1 cellular context compared by ENCODE assay signal in the genomic region with DNA sequence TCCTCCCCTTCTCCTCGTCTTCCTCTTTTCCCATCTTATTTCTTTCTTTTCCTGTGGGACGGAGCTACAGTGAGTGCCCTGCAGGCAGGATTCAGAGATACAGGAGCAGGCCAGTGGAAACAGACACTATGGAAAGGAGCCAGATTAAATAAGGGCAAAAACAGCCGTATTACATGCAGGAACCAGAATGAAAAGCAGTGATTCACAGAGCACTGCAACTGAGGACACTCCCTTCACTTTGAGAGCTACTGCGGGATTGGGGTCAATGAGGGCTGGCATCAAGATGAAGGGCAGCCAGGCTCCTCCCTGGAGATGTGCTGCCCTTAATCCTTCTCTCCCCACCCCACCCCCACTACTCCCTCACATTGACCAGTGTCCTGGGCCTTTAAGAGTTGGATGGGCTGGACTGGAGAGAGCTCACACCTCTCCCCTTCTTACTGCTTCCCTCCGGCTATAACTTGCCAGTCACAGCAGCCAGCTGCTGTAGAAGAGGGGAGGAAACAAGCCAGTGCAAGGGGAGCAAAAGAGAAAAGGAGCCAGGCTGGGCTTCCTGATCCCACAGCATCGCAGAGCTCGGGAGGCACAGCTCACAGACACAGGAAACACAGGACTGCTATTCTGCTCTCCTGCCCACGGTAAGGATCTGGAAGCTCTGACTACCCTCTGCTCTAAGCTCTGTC.
TF ChIP-seq lines count a peak whose summit lies in the region.

A gene (plus strand): TSS at position 464 of the 680 bp plus-strand sequence. CDS start 7,841 bp downstream, outside the sequence.

TF ChIP-seq in IMR-90, 13 proteins besides CTCF, POLR2A, EP300 and RAD21:
- TF ChIP-seq NFE2L2 (IDR thresholded peaks at IDR 0.05; ENCODE audit: low read depth, low read length), result no peak
- TF ChIP-seq MXI1 (IDR thresholded peaks at IDR 0.05; ENCODE audit: borderline replicate concordance, low read depth, low read length), result no peak
- no peak for TF ChIP-seq MAFK (IDR thresholded peaks at IDR 0.05; ENCODE audit: low read depth, low read length)
- no peak for TF ChIP-seq RFX5 (IDR thresholded peaks at IDR 0.05; ENCODE audit: low read depth, low read length)
- TF ChIP-seq FOS (IDR thresholded peaks at IDR 0.05; ENCODE audit: low read depth, low read length), result no peak
- TF ChIP-seq, protein P1, sequence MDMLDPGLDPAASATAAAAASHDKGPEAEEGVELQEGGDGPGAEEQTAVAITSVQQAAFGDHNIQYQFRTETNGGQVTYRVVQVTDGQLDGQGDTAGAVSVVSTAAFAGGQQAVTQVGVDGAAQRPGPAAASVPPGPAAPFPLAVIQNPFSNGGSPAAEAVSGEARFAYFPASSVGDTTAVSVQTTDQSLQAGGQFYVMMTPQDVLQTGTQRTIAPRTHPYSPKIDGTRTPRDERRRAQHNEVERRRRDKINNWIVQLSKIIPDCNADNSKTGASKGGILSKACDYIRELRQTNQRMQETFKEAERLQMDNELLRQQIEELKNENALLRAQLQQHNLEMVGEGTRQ (IDR thresholded peaks at IDR 0.05; ENCODE audit: low read depth, low read length), result no peak
- TF ChIP-seq CEBPB (IDR thresholded peaks at IDR 0.05; ENCODE audit: low read depth, low read length), result no peak
- no peak for TF ChIP-seq SMC3 (IDR thresholded peaks at IDR 0.05; ENCODE audit: low read depth, low read length)
- TF ChIP-seq CHD1 (IDR thresholded peaks at IDR 0.05; ENCODE audit: low read depth, low read length), result no peak
- TF ChIP-seq RCOR1 (IDR thresholded peaks at IDR 0.05; ENCODE audit: insufficient replicate concordance, low read length), result no peak
- TF ChIP-seq, protein P2, sequence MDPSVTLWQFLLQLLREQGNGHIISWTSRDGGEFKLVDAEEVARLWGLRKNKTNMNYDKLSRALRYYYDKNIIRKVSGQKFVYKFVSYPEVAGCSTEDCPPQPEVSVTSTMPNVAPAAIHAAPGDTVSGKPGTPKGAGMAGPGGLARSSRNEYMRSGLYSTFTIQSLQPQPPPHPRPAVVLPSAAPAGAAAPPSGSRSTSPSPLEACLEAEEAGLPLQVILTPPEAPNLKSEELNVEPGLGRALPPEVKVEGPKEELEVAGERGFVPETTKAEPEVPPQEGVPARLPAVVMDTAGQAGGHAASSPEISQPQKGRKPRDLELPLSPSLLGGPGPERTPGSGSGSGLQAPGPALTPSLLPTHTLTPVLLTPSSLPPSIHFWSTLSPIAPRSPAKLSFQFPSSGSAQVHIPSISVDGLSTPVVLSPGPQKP (IDR thresholded peaks at IDR 0.05; ENCODE audit: borderline replicate concordance, low read depth, low read length), result no peak
- no peak for TF ChIP-seq BHLHE40 (IDR thresholded peaks at IDR 0.05; ENCODE audit: low read depth, low read length)
- TF ChIP-seq MAZ (IDR thresholded peaks at IDR 0.05; ENCODE audit: borderline replicate concordance, low read depth, low read length), result no peak
